Comparison of ENCODE assay signal across 35 cellular contexts in genomic region chr7:111836592-111836991, GRCh38.
"Had no signal": no experiment of that assay in that cellular context is flagged by ENCODE, and none has a peak within 500 bp of the region (broad histone marks: within the 10 kb centered on the region; RNA-seq: fewer than 3 reads in every experiment).

No MANE protein-coding gene starts in this region.

- H3K4me3 ChIP-seq: MG63 had no signal

- H3K4me2 ChIP-seq: KMS-11 had no signal

- DNase-seq: Karpas-422, Kasumi-1, KBM-7, KG1, MG63, MM.1S, MV-4-11, NCI-H1048, NCI-H1092, NCI-H1092 treated with DMSO at 0.1 percent for 48 hours, NCI-H1105, NCI-H1105 treated with DMSO at 0.1 percent for 48 hours, NCI-H1417, NCI-H1417 treated with DMSO at 0.1 percent for 48 hours, NCI-H1436, NCI-H1436 treated with DMSO at 0.1 percent for 48 hours, NCI-H146, NCI-H1694, NCI-H1694 treated with DMSO at 0.1 percent for 48 hours, NCI-H187, NCI-H187 treated with DMSO at 0.1 percent for 48 hours, NCI-H1930, NCI-H2029, NCI-H2029 treated with DMSO at 0.1 percent for 48 hours, NCI-H2081, NCI-H2081 treated with DMSO at 0.1 percent for 48 hours, NCI-H2107, NCI-H2171, NCI-H2171 treated with DMSO at 0.1 percent for 48 hours, NCI-H2227 treated with DMSO at 0.1 percent for 48 hours, NCI-H226, NCI-H345, NCI-H446, NCI-H446 treated with DMSO at 0.1 percent for 48 hours had no signal

- H3K9ac ChIP-seq: KMS-11 had no signal

- H3K9me3 ChIP-seq: MG63 had no signal

- H3K36me3 ChIP-seq: MG63 had no signal

- H3K27me3 ChIP-seq: MG63 had no signal

- H3K27ac ChIP-seq: KMS-11 had no signal
